ENCODE assay signal across 8 cellular contexts in genomic region chr3:10164546-10165393, GRCh38. TPM values are rescaled to one million over a fixed set of nuclear protein-coding genes. Genes with fewer than 3 reads are reported as not detected.
A peak's percentile ranks its signal among the peaks of the same experiment; 100 is the strongest.
DNase-seq lines count a peak whose midpoint lies in the region; ATAC-seq and TF ChIP-seq lines count a peak whose summit lies in the region.

A gene with protein sequence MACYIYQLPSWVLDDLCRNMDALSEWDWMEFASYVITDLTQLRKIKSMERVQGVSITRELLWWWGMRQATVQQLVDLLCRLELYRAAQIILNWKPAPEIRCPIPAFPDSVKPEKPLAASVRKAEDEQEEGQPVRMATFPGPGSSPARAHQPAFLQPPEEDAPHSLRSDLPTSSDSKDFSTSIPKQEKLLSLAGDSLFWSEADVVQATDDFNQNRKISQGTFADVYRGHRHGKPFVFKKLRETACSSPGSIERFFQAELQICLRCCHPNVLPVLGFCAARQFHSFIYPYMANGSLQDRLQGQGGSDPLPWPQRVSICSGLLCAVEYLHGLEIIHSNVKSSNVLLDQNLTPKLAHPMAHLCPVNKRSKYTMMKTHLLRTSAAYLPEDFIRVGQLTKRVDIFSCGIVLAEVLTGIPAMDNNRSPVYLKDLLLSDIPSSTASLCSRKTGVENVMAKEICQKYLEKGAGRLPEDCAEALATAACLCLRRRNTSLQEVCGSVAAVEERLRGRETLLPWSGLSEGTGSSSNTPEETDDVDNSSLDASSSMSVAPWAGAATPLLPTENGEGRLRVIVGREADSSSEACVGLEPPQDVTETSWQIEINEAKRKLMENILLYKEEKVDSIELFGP (plus strand): TSS chr3:10164919. CDS start chr3:10164955, 36 bp downstream.

- peaks cover 3% of the 10 kb centered on the region; the same call in 1 of the 3 replicates for H3K4me1 Mint-ChIP-seq in GM23338

- H3K9me3 ChIP-seq in MM.1S (replicated peaks; ENCODE audit: insufficient read depth, low read length) (no peaks in the 10 kb centered on the region), lower lobe of right lung (peaks cover 6% of the 10 kb centered on the region)

- peak within 1 kb of the TSS; percentile 75 for H3K9ac ChIP-seq in MM.1S (ENCODE audit: low read length)

- H4K20me1 ChIP-seq in GM23338 (replicated peaks; ENCODE audit: insufficient read depth) (no peaks in the 10 kb centered on the region), MM.1S (ENCODE audit: insufficient read depth, low read length) (no peaks in the 10 kb centered on the region)

- H3K79me2 ChIP-seq in GM23338 (replicated peaks; ENCODE audit: insufficient read depth) = no peaks in the 10 kb centered on the region
- H3K79me2 ChIP-seq in MM.1S (ENCODE audit: low read length) = no peaks in the 10 kb centered on the region

- peak within 1 kb of the TSS; percentile 99 for H2AFZ ChIP-seq in GM23338
- peak within 1 kb of the TSS; percentile 93 for H2AFZ ChIP-seq in MM.1S (ENCODE audit: low read length)

- H3K27me3 Mint-ChIP-seq in GM23338 (ENCODE audit: insufficient read depth, low read depth, poor library complexity) = peaks cover 12% of the 10 kb centered on the region

- H3K9me3 Mint-ChIP-seq in GM23338 = peaks cover 17% of the 10 kb centered on the region

- no peak within 1 kb of the TSS for H3K27ac Mint-ChIP-seq in GM23338

- H3K36me3 ChIP-seq in GM23338 (ENCODE audit: insufficient read depth) (peaks cover 5% of the 10 kb centered on the region; the same call in 1 of the 2 replicates), MM.1S (replicated peaks; ENCODE audit: insufficient read depth, low read length) (no peaks in the 10 kb centered on the region), lower lobe of right lung (no peaks in the 10 kb centered on the region)

- intact Hi-C loops in lower lobe of right lung (cut with DNase I) = no loop called here

- H3K4me1 ChIP-seq in GM23338 (ENCODE audit: insufficient read depth) = no peaks in the 10 kb centered on the region
- no peaks in the 10 kb centered on the region for H3K4me1 ChIP-seq in MM.1S (ENCODE audit: low read length)
- H3K4me1 ChIP-seq in lower lobe of right lung = peaks cover 14% of the 10 kb centered on the region

- H3K4me2 ChIP-seq in GM23338 = peak within 1 kb of the TSS; percentile 97
- H3K4me2 ChIP-seq in MM.1S (ENCODE audit: low read depth, low read length) = peak within 1 kb of the TSS; percentile 96

- ATAC-seq in GM23338 = peak; percentile 90
- peak; percentile 96 to 97 for ATAC-seq in lower lobe of right lung

- DNase-seq in GM03348 (ENCODE audit: low spot score) (peak; percentile 96), GM23338 (ENCODE audit: low spot score) (peak; percentile 88), MM.1S (peak; percentile 61), lower lobe of right lung (peak; percentile 88), NCI-H345 treated with DMSO at 0.1 percent for 48 hours (lab: John Stamatoyannopoulos, UW; ENCODE audit: unreplicated experiment) (no peak)
- peak; percentile 72 to 74 for DNase-seq in activated CD4-positive, alpha-beta T cell treated with anti-CD3 and anti-CD28 coated beads, Interleukin-2, amount 50 U/mL, for 48 hours
- DNase-seq in effector CD4-positive, alpha-beta T cell = peak; percentile 37
- DNase-seq in stimulated activated CD4-positive, alpha-beta T cell treated with anti-CD3 and anti-CD28 coated beads, TNF-alpha, amount 100 ng/mL, for 1 hour (ENCODE audit: low read depth in 3 of 3, low spot score in 1 of 3) = peak in 2 of 3 donors; percentile 16 to 51

- peak within 1 kb of the TSS; percentile 70 for H3K4me3 Mint-ChIP-seq in GM23338

- H3K4me3 ChIP-seq in GM23338 (peak within 1 kb of the TSS; percentile 95), MM.1S (ENCODE audit: low read length) (peak within 1 kb of the TSS; percentile 78), lower lobe of right lung (peak within 1 kb of the TSS; percentile 93)

- 0 out of 2 replicates have a peak, but pooled peaks cover 5% of the 10 kb centered on the region for H3F3A ChIP-seq in GM23338 (replicated peaks; ENCODE audit: low read depth)
- H3F3A ChIP-seq in MM.1S (ENCODE audit: insufficient read depth, low read length) = no peaks in the 10 kb centered on the region

- peaks cover 13% of the 10 kb centered on the region for H3K36me3 Mint-ChIP-seq in GM23338 (ENCODE audit: low read depth)

- H3K27me3 ChIP-seq in GM23338 (ENCODE audit: insufficient read depth) = no peaks in the 10 kb centered on the region
- H3K27me3 ChIP-seq in MM.1S (replicated peaks; ENCODE audit: insufficient read depth, low read length) = no peaks in the 10 kb centered on the region
- no peaks in the 10 kb centered on the region for H3K27me3 ChIP-seq in lower lobe of right lung (ENCODE audit: low read depth)

- H3K9me2 ChIP-seq in GM23338 (ENCODE audit: insufficient read depth) (0 out of 2 replicates have a peak, but pooled peaks cover 4% of the 10 kb centered on the region), MM.1S (replicated peaks; ENCODE audit: insufficient read depth, low read length) (no peaks in the 10 kb centered on the region)

- TF ChIP-seq CTCF in GM23338 (conservative IDR thresholded peaks at IDR 0.05; ENCODE audit: low read depth in 2 of 2) (peak; percentile 43 to 66), MM.1S (IDR thresholded peaks at IDR 0.05; ENCODE audit: low read length) (peak; percentile 56), lower lobe of right lung (IDR thresholded peaks at IDR 0.05) (peak; percentile 97)

- H3K27ac ChIP-seq in GM23338 (ENCODE audit: low read depth) (no peak within 1 kb of the TSS), MM.1S (ENCODE audit: low read length) (no peak within 1 kb of the TSS), lower lobe of right lung (peak within 1 kb of the TSS; percentile 74)

TF ChIP-seq in GM23338, 12 proteins besides CTCF, POLR2A, EP300 and RAD21:
- TF ChIP-seq CREB1 (CRISPR knock-in tag; IDR thresholded peaks at IDR 0.05; ENCODE audit: low read depth) (0 out of 2 replicates have a peak, but pooled peaks have one; percentile 14), ZNF114 (CRISPR knock-in tag; IDR thresholded peaks at IDR 0.05) (no peak), EZH2phosphoT487 (IDR thresholded peaks at IDR 0.05; ENCODE audit: unreplicated experiment) (no peak), EZH2 (IDR thresholded peaks at IDR 0.05; ENCODE audit: low read depth, unreplicated experiment) (no peak), POLR2AphosphoS5 (IDR thresholded peaks at IDR 0.05; ENCODE audit: low read depth) (peak; percentile 65)

RNA-seq across cellular contexts. Expression of the gene that starts here (rescaled TPM):
- total RNA-seq in GM23338 (2014; rRNA removed; shearing (Covaris generic)) = 0.85 and 1.4 TPM in 2 replicates
- 0.37 and 0.68 TPM in 2 replicates for polyA plus RNA-seq in GM23338 (2016; fragmentation: Nextera tagmentation; extraction: Ambion mirVana)
- total RNA-seq in lower lobe of right lung = 3.9 TPM
